In the genomic region with DNA sequence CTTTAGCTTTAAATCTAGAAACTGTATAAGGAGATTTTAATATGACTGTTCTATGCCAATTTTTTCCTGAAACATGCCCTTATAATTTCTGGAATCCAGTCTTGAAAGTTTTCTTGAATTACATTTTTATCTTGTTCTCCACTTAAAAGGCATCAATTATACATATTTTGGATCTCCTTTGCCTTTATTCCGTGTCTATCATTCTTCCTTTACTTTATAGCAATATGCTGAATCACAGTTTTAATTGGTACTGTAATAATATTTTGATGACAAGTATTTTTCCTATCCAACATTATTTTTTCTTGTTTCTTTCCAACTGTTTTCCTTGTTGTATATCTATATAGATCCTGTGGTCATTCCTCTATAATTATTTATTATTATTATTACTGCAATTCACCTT, we compare ENCODE assay signal across 9 cellular contexts.
"Had no signal": no experiment of that assay in that cellular context is flagged by ENCODE, and none has a peak within 500 bp of the region (broad histone marks: within the 10 kb centered on the region; RNA-seq: fewer than 3 reads in every experiment).

No MANE protein-coding gene starts in this region.

- H3K4me3 ChIP-seq: GM23338 had no signal

- H3K4me1 Mint-ChIP-seq: GM23338, H9, IgD-negative memory B cell had no signal

- H3K27ac Mint-ChIP-seq: GM23338, H9, IgD-negative memory B cell had no signal

- H3K4me3 Mint-ChIP-seq: GM23338, H9, IgD-negative memory B cell had no signal

- H3K4me2 ChIP-seq: GM23338 had no signal

- ATAC-seq: GM23338, HCT116, HepG2 had no signal

- H2AFZ ChIP-seq: GM23338 had no signal

- DNase-seq: H9, KG1 had no signal

- H3K27ac ChIP-seq: HL-60 had no signal

- FAIRE-seq: H1, H54, HepG2 had no signal
